ENCODE assay signal across 10 cellular contexts in the genomic region with DNA sequence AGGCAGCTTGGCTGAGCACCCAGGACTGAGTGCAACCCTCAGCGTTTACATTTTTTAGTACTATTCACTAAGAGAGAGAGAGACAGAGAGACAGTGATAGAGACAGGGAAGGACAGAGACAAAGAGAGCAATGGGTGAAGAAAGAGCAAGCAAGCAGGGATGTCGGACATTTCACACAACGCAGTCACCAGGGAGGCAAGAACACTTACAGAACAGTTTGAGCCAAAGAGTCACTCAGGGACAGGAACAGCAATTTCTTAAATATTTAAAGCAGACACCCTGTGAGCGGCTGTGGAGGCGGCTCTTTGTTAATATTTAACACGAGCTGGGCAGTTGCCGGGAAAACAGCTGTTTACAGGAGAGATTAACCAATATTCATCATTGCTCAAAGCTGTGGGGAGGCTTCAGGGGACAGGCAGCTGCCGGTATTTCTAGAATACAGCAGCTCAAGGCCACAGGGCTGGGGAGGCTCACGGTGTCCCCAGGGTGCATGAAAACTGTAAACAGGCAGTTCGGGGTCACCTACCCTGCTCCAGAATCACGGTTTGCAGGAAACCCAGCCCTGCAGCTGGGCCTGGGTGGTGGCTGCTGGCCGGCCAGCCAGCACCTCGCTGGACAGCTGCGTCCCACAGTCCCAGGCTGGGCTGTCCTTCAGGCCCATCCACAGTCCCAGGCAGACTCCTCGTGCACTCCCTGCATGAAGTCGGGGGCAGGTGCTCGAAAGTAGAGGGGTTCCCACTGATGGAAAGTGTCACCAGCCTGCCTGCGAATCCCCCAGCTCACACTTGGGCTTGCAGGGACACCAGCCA. TPM values are rescaled to one million over a fixed set of nuclear protein-coding genes. Genes with fewer than 3 reads are reported as not detected.
A peak's percentile ranks its signal among the peaks of the same experiment; 100 is the strongest.
DNase-seq lines count a peak whose midpoint lies in the region; ATAC-seq and TF ChIP-seq lines count a peak whose summit lies in the region.
"Had no signal": no experiment of that assay in that cellular context is flagged by ENCODE, and none has a peak within 500 bp of the region (broad histone marks: within the 10 kb centered on the region; RNA-seq: fewer than 3 reads in every experiment).

No MANE protein-coding gene starts in this region.

- TF ChIP-seq CTCF in GM10248 (IDR thresholded peaks at IDR 0.05; ENCODE audit: control extremely low read depth, extremely low read depth, low read depth, missing control alignments) = no peak
- no peak for TF ChIP-seq CTCF in left ventricle myocardium inferior (IDR thresholded peaks at IDR 0.05; ENCODE audit: borderline replicate concordance)
- no peak for TF ChIP-seq CTCF in psoas muscle (IDR thresholded peaks at IDR 0.05)

- H3K27me3 ChIP-seq in left ventricle myocardium inferior (ENCODE audit: low read depth) (peaks cover 6% of the 10 kb centered on the region), psoas muscle (ENCODE audit: insufficient read depth in 3 of 3, low read length in 2 of 3) (peaks cover 0 to 2% (median 0%) of the 10 kb centered on the region in 3 donors)
- H3K27me3 ChIP-seq: MG63 had no signal

- H3K9me3 ChIP-seq in left ventricle myocardium inferior (replicated peaks) (no peaks in the 10 kb centered on the region), psoas muscle (no peaks in the 10 kb centered on the region)
- H3K9me3 ChIP-seq: MG63 had no signal

- CTCF ChIA-PET in GM10248 (lab: Yijun Ruan, JAX) = interaction anchor here (1.1 to 1.8 kb wide), 2 partner anchors 16 to 93 kb away, joined by 3 to 6 read pairs; no protein-coding TSS in a partner anchor

- H3K36me3 ChIP-seq in left ventricle myocardium inferior (no peaks in the 10 kb centered on the region), psoas muscle (ENCODE audit: insufficient read depth in 1 of 2, low read depth in 1 of 2) (no peaks in the 10 kb centered on the region)
- H3K36me3 ChIP-seq: MG63 had no signal

- intact Hi-C loops in left ventricle myocardium inferior (cut with micrococcal nuclease) (no loop called here), psoas muscle (cut with DNase I) (no loop called here)

- POLR2A ChIA-PET in GM10248 (lab: Yijun Ruan, JAX) = no interaction called here

- H3K4me3 ChIP-seq in left ventricle myocardium inferior (peak overlapping the region; percentile 14), psoas muscle (no peak overlapping the region)
- H3K4me3 ChIP-seq: MG63 had no signal

- peak overlapping the region; percentile 73 for H3K27ac ChIP-seq in left ventricle myocardium inferior (replicated peaks)
- no peak overlapping the region for H3K27ac ChIP-seq in psoas muscle

- peak; percentile 42 to 80 (median 62) for ATAC-seq in psoas muscle

- WGBS in psoas muscle, 3 donors = 29 to 39% (median 35%) methylated on average over 18 of the region's 18 CpGs

- H3K4me1 ChIP-seq in left ventricle myocardium inferior (peaks cover 28% of the 10 kb centered on the region), psoas muscle (no peaks in the 10 kb centered on the region)

- peak; percentile 13 for DNase-seq in GM10248 (ENCODE audit: extremely low spot score)
- DNase-seq in LoVo (ENCODE audit: low spot score) = peak; percentile 63
- DNase-seq in left ventricle myocardium inferior = peak; percentile 71
- peak; percentile 57 to 84 for DNase-seq in psoas muscle
- DNase-seq in NCI-H2196 (lab: John Stamatoyannopoulos, UW; ENCODE audit: unreplicated experiment) = no peak
- DNase-seq in NCI-H2029 treated with DMSO at 0.1 percent for 48 hours (lab: John Stamatoyannopoulos, UW) = no peak
- no peak for DNase-seq in NCI-H2081 treated with DMSO at 0.1 percent for 48 hours (lab: John Stamatoyannopoulos, UW)
- DNase-seq in DMS79 treated with DMSO at 0.1 percent for 48 hours (lab: John Stamatoyannopoulos, UW) = no peak
- DNase-seq: SHP77 treated with DMSO at 0.1 percent for 48 hours had no signal

RNA-seq across cellular contexts. Expression of gene PCSK6, which starts 38.8 kb away (rescaled TPM):
- total RNA-seq in left ventricle myocardium inferior = 28.6 TPM
- total RNA-seq in psoas muscle = 10 to 100 TPM; 13.3 to 32.7 (median 20.7) TPM
- polyA plus RNA-seq in psoas muscle = 10 to 100 TPM in 1 of 3 donors, 1 to 10 TPM in 2; 8.3 to 10.3 (median 9.8) TPM

Comparison
In these comparisons a context has a peak if more than half of its experiments do, and no peak if none do; other contexts are left out.
1. DNase-seq: peak in GM10248 (single experiment), LoVo (single experiment), left ventricle myocardium inferior (single experiment) and psoas muscle (2 of 2); none in NCI-H2196 (single experiment), NCI-H2029 treated with DMSO at 0.1 percent for 48 hours (single experiment), NCI-H2081 treated with DMSO at 0.1 percent for 48 hours (single experiment) and DMS79 treated with DMSO at 0.1 percent for 48 hours (single experiment).